10 cellular contexts compared by ENCODE assay signal in genomic region chr5:147507480-147508126, GRCh38. TPM values are rescaled to one million over a fixed set of nuclear protein-coding genes. Genes with fewer than 3 reads are reported as not detected.
DNase-seq lines count a peak whose midpoint lies in the region; ATAC-seq and TF ChIP-seq lines count a peak whose summit lies in the region.
"Had no signal": no experiment of that assay in that cellular context is flagged by ENCODE, and none has a peak within 500 bp of the region (broad histone marks: within the 10 kb centered on the region; RNA-seq: fewer than 3 reads in every experiment).

No MANE protein-coding gene starts in this region.

- H3K4me1 ChIP-seq in heart right ventricle (peaks cover 0 to 53% (median 18%) of the 10 kb centered on the region in 9 donors), mucosa of descending colon (ENCODE audit: low read depth) (peaks cover 6% of the 10 kb centered on the region), aorta (ENCODE audit: control insufficient read depth in 1 of 2, insufficient read depth in 2 of 2, low read length in 2 of 2) (peaks cover 0 to 4% of the 10 kb centered on the region in 2 donors)
- H3K4me1 ChIP-seq: BLaER1 had no signal

- WGBS in heart right ventricle, 2 donors = 42 to 51% methylated on average over 7 of the region's 7 CpGs
- 4 to 15% methylated on average over 7 of the region's 7 CpGs for WGBS in aorta, 2 donors

- peak in 4 of 8 donors; percentile 39 to 57 (median 48) for ATAC-seq in heart right ventricle
- ATAC-seq in mucosa of descending colon = peak; percentile 30
- peak; percentile 71 for ATAC-seq in aorta (ENCODE audit: low FRiP score)
- ATAC-seq in HG03159 (IDR thresholded peaks at IDR 0.05; ENCODE audit: unreplicated experiment) = no peak

- intact Hi-C loops in heart right ventricle (cut with DNase I) (loop anchor here in 6 of 10 donors (2.0 to 10.0 kb wide), 8 partner anchors 40 to 55 kb away; no protein-coding TSS in a partner anchor), cardiac septum (cut with DNase I) (loop anchor here (2.0 to 5.0 kb wide), 3 partner anchors 35 to 55 kb away; no protein-coding TSS in a partner anchor), mucosa of descending colon (cut with DNase I, micrococcal nuclease) (loop anchor here in 1 of 2 donors (10.0 kb wide), 2 partner anchors 47 to 53 kb away; no protein-coding TSS in a partner anchor), aorta (cut with DNase I) (loop anchor here (2.0 to 10.0 kb wide), 2 partner anchors 53 kb away; no protein-coding TSS in a partner anchor)

- H3K4me3 ChIP-seq in heart right ventricle (peak overlapping the region in 9 of 10 donors; percentile 6 to 86 (median 75)), coronary artery (peak overlapping the region; percentile 73), mucosa of descending colon (no peak overlapping the region), aorta (ENCODE audit: low read length in 2 of 2) (peak overlapping the region; percentile 60 to 70)
- H3K4me3 ChIP-seq: BLaER1 had no signal

- no peaks in the 10 kb centered on the region for H3K36me3 ChIP-seq in heart right ventricle
- H3K36me3 ChIP-seq in mucosa of descending colon (ENCODE audit: low read depth) = no peaks in the 10 kb centered on the region
- no peaks in the 10 kb centered on the region for H3K36me3 ChIP-seq in aorta (ENCODE audit: control insufficient read depth in 1 of 2, insufficient read depth in 2 of 2, low read length in 1 of 2)
- H3K36me3 ChIP-seq: BLaER1 had no signal

- no peak for DNase-seq in heart right ventricle
- DNase-seq in cardiac septum (ENCODE audit: low spot score) = no peak
- DNase-seq in coronary artery (ENCODE audit: low spot score) = no peak
- DNase-seq in mucosa of descending colon = no peak
- peak in 1 of 2 donors; percentile 49 for DNase-seq in aorta
- DNase-seq in SIG-M5 treated with dmso at 0.1 percent for 504 hours (lab: John Stamatoyannopoulos, UW; ENCODE audit: unreplicated experiment) = no peak
- no peak for DNase-seq in midbrain (lab: John Stamatoyannopoulos, UW)
- DNase-seq: activated naive CD4-positive, alpha-beta T cell treated with anti-CD3 and anti-CD28 coated beads, Interleukin-2, amount 10 ng/mL, durations not matched to agents 7 days and 5 days had no signal

- H3K27me3 ChIP-seq in heart right ventricle = peaks cover 0 to 34% (median 13%) of the 10 kb centered on the region in 7 donors
- no peaks in the 10 kb centered on the region for H3K27me3 ChIP-seq in aorta (ENCODE audit: control insufficient read depth in 1 of 2, insufficient read depth in 2 of 2, low read length in 1 of 2)

- H3K27ac ChIP-seq in heart right ventricle (peak overlapping the region in 9 of 10 donors; percentile 81 to 96 (median 88)), coronary artery (peak overlapping the region; percentile 17 to 75), aorta (ENCODE audit: low read depth in 1 of 2, low read length in 2 of 2) (peak overlapping the region in 1 of 2 donors; percentile 7)
- H3K27ac ChIP-seq: BLaER1 had no signal

- TF ChIP-seq CTCF in heart right ventricle (IDR thresholded peaks at IDR 0.05) = no peak
- TF ChIP-seq CTCF in coronary artery (IDR thresholded peaks at IDR 0.05) = no peak
- no peak for TF ChIP-seq CTCF in mucosa of descending colon (IDR thresholded peaks at IDR 0.05)

- H3K9me3 ChIP-seq in heart right ventricle (no peaks in the 10 kb centered on the region), mucosa of descending colon (no peaks in the 10 kb centered on the region), aorta (ENCODE audit: control insufficient read depth, low read length) (no peaks in the 10 kb centered on the region)

RNA-seq across cellular contexts. Expression of gene DPYSL3, which starts 2.3 kb away (rescaled TPM):
- total RNA-seq in heart right ventricle (10 to 100 TPM; 16.6 to 27.4 (median 21.0) TPM), cardiac septum (51.1 TPM), mucosa of descending colon (100 to 1,000 TPM in 1 of 3 donors, 10 to 100 TPM in 2; 12.0 to 134 (median 31.1) TPM), aorta (100 to 1,000 TPM; 288 to 344 TPM)
- polyA plus RNA-seq in heart right ventricle (10 to 100 TPM; 15.2 to 15.8 TPM), aorta (100 to 1,000 TPM in 1 of 2 donors, 10 to 100 TPM in 1; 85.1 to 103 TPM)
